22 cellular contexts compared by ENCODE assay signal in genomic region chrX:24391843-24392242, GRCh38. TPM values are rescaled to one million over a fixed set of nuclear protein-coding genes. Genes with fewer than 3 reads are reported as not detected.
DNase-seq lines count a peak whose midpoint lies in the region; ATAC-seq, FAIRE-seq and TF ChIP-seq lines count a peak whose summit lies in the region.
"Had no signal": no experiment of that assay in that cellular context is flagged by ENCODE, and none has a peak within 500 bp of the region (broad histone marks: within the 10 kb centered on the region; RNA-seq: fewer than 3 reads in every experiment).

No MANE protein-coding gene starts in this region.

- no peak for FAIRE-seq in HepG2 (lab: Jason Lieb, UNC)
- FAIRE-seq: GM12891, GM18507 had no signal

- H3K4me3 ChIP-seq in HepG2 (replicated peaks in 1 of 3; ENCODE audit: insufficient read depth in 1 of 3, low read depth in 2 of 3, low read length in 3 of 3) = no peak overlapping the region
- no peak overlapping the region for H3K4me3 ChIP-seq in right lobe of liver
- no peak overlapping the region for H3K4me3 ChIP-seq in neural progenitor cell

- H3K4me1 ChIP-seq in HepG2 (ENCODE audit: insufficient read depth, low read length) = peaks cover 8% of the 10 kb centered on the region
- no peaks in the 10 kb centered on the region for H3K4me1 ChIP-seq in right lobe of liver
- H3K4me1 ChIP-seq in neural progenitor cell = no peaks in the 10 kb centered on the region

- ATAC-seq in Right ventricle myocardium superior (ENCODE audit: poor library complexity) (peak; percentile 62), HepG2 (no peak), right lobe of liver (no peak)

- no peaks in the 10 kb centered on the region for H3K36me3 ChIP-seq in HepG2 (replicated peaks in 1 of 2; ENCODE audit: control insufficient read depth in 1 of 2, insufficient read depth in 2 of 2, low read length in 2 of 2)
- H3K36me3 ChIP-seq in right lobe of liver = no peaks in the 10 kb centered on the region
- no peaks in the 10 kb centered on the region for H3K36me3 ChIP-seq in neural progenitor cell

- DNase-seq in Right ventricle myocardium superior (no peak), cardiac septum (ENCODE audit: low spot score) (no peak), HepG2 (ENCODE audit: low spot score) (no peak), right lobe of liver (no peak), neural progenitor cell (ENCODE audit: low spot score) (no peak), NOMO-1 treated with DMSO at 0.1 percent for 48 hours (lab: John Stamatoyannopoulos, UW; ENCODE audit: unreplicated experiment) (no peak)
- DNase-seq: C1 segment of cervical spinal cord; Calu3; CD4-positive, alpha-beta memory T cell; COR-L47; DMS79 treated with DMSO at 0.1 percent for 48 hours; GF-D8; GOT3; H7; HCEC 1CT had no signal

- H3K27me3 ChIP-seq in HepG2 (ENCODE audit: control insufficient read depth in 1 of 2, insufficient read depth in 2 of 2, low read length in 2 of 2) = no peaks in the 10 kb centered on the region
- H3K27me3 ChIP-seq in right lobe of liver = no peaks in the 10 kb centered on the region
- no peaks in the 10 kb centered on the region for H3K27me3 ChIP-seq in neural progenitor cell

- no peak for TF ChIP-seq POLR2A in HepG2 (IDR thresholded peaks at IDR 0.05; ENCODE audit: insufficient read depth in 1 of 2, low read depth in 2 of 2, low read length in 2 of 2)
- no peak for TF ChIP-seq POLR2A in right lobe of liver (IDR thresholded peaks at IDR 0.05)

- H3K9me3 ChIP-seq in HepG2 (ENCODE audit: low read length) = no peaks in the 10 kb centered on the region
- no peaks in the 10 kb centered on the region for H3K9me3 ChIP-seq in right lobe of liver
- H3K9me3 ChIP-seq in neural progenitor cell (ENCODE audit: low read depth) = no peaks in the 10 kb centered on the region

- no peaks in the 10 kb centered on the region for H4K20me1 ChIP-seq in HepG2 (ENCODE audit: insufficient read depth, low read length)
- H4K20me1 ChIP-seq in neural progenitor cell (ENCODE audit: low read depth) = no peaks in the 10 kb centered on the region

- no peaks in the 10 kb centered on the region for H3K36me3 Mint-ChIP-seq in neural progenitor cell
- H3K36me3 Mint-ChIP-seq: CD4-positive, alpha-beta memory T cell had no signal

- peak overlapping the region; percentile 30 for H3K27ac Mint-ChIP-seq in neural progenitor cell

- no peaks in the 10 kb centered on the region for H3K79me2 ChIP-seq in HepG2 (ENCODE audit: insufficient read depth, low read length)
- no peaks in the 10 kb centered on the region for H3K79me2 ChIP-seq in neural progenitor cell (ENCODE audit: low read depth)

- H2AFZ ChIP-seq in HepG2 (ENCODE audit: low read length) (no peak overlapping the region), neural progenitor cell (replicated peaks) (no peak overlapping the region)

- in situ Hi-C loops in HepG2 (cut with HindIII; ENCODE audit: extremely low pct_ligation_motif_present, low pct_unique_long_range_greater_than_20kb) = loop anchor here (10.0 kb wide), 1 partner anchor 103 kb away; no protein-coding TSS in a partner anchor

- intact Hi-C loops in Right ventricle myocardium superior (cut with DNase I) = no loop called here
- intact Hi-C loops in cardiac septum (cut with DNase I) = no loop called here
- intact Hi-C loops in HepG2 (cut with micrococcal nuclease; ENCODE audit: unreplicated experiment) = loop anchor here (10.0 kb wide), 1 partner anchor 137 kb away; no protein-coding TSS in a partner anchor
- intact Hi-C loops in right lobe of liver (cut with DNase I) = loop anchor here in 1 of 2 donors (10.0 kb wide), 1 partner anchor 113 kb away; no protein-coding TSS in a partner anchor

- peaks cover 18% of the 10 kb centered on the region for H3K27me3 Mint-ChIP-seq in neural progenitor cell (ENCODE audit: insufficient read depth, low read depth)

- peak overlapping the region; percentile 36 for H3K4me2 ChIP-seq in HepG2 (ENCODE audit: low read depth, low read length)
- no peak overlapping the region for H3K4me2 ChIP-seq in neural progenitor cell

- 56% methylated on average over 3 of the region's 3 CpGs for WGBS in HepG2 (ENCODE audit: low lambda C conversion rate)
- 48% methylated on average over 3 of the region's 3 CpGs for WGBS in right lobe of liver (ENCODE audit: insufficient coverage, low coverage, low lambda C conversion rate, missing lambda C conversion rate)

- H3K27ac ChIP-seq in HepG2 (ENCODE audit: extremely low read length, insufficient read depth, low read length) (no peak overlapping the region), right lobe of liver (no peak overlapping the region), neural progenitor cell (no peak overlapping the region)

- no peaks in the 10 kb centered on the region for H3K4me1 Mint-ChIP-seq in neural progenitor cell

- CTCF ChIA-PET in HepG2 (lab: Yijun Ruan, JAX; ENCODE audit: low intra/inter-chr PET ratio, low total read pairs) = no interaction called here

- TF ChIP-seq CTCF in HepG2 (CRISPR knock-in tag; IDR thresholded peaks at IDR 0.05) = no peak
- no peak for TF ChIP-seq CTCF in right lobe of liver (IDR thresholded peaks at IDR 0.05)
- no peak for TF ChIP-seq CTCF in neural progenitor cell (IDR thresholded peaks at IDR 0.05)

- no peak overlapping the region for H3K9ac ChIP-seq in HepG2 (ENCODE audit: insufficient read depth, low read depth, low read length)
- H3K9ac ChIP-seq in neural progenitor cell = no peak overlapping the region

- POLR2A ChIA-PET in HepG2 (lab: Yijun Ruan, JAX) = no interaction called here

- no peaks in the 10 kb centered on the region for H3F3A ChIP-seq in neural progenitor cell (ENCODE audit: low read depth)

- BruUV-seq in HepG2 (replicated peaks; lab: Mats Ljungman, UMichigan) = no TSS peak

- no peak overlapping the region for H3K4me3 Mint-ChIP-seq in neural progenitor cell
- H3K4me3 Mint-ChIP-seq: CD4-positive, alpha-beta memory T cell had no signal

- TF ChIP-seq EP300 in HepG2 (IDR thresholded peaks at IDR 0.05; ENCODE audit: low read depth in 2 of 2, low read length in 2 of 2) = no peak
- TF ChIP-seq EP300 in HepG2 (CRISPR knock-in tag; IDR thresholded peaks at IDR 0.05; ENCODE audit: borderline replicate concordance) = no peak

- no peaks in the 10 kb centered on the region for H3K9me3 Mint-ChIP-seq in neural progenitor cell
- H3K9me3 Mint-ChIP-seq: CD4-positive, alpha-beta memory T cell had no signal

- no peak for TF ChIP-seq RAD21 in HepG2 (CRISPR knock-in tag; IDR thresholded peaks at IDR 0.05)

TF ChIP-seq in HepG2, 621 proteins besides CTCF, POLR2A, EP300 and RAD21:
- no peak for TF ChIP-seq SATB2 (CRISPR knock-in tag; IDR thresholded peaks at IDR 0.05)

RNA-seq across cellular contexts. Expression of gene SUPT20HL1, which starts 31.4 kb away (rescaled TPM):
- total RNA-seq in Right ventricle myocardium superior = not detected
- total RNA-seq in cardiac septum = not detected
- not detected in 2 replicates for total RNA-seq in HepG2 (2016; rRNA removed; fragmentation: Illumina TruSeq; extraction: Trizol)
- total RNA-seq in HepG2 (2016; cell fraction: cytosol; rRNA removed; fragmentation: Illumina TruSeq; extraction: Trizol; ENCODE audit: low read depth) = not detected in 2 replicates
- not detected in 2 replicates for total RNA-seq in HepG2 (2016; cell fraction: insoluble cytoplasmic fraction; rRNA removed; fragmentation: Illumina TruSeq; extraction: Trizol)
- total RNA-seq in HepG2 (2016; cell fraction: membrane; rRNA removed; fragmentation: Illumina TruSeq; extraction: Trizol) = not detected in 2 replicates
- total RNA-seq in HepG2 (2016; cell fraction: nucleus; rRNA removed; fragmentation: Illumina TruSeq; extraction: Trizol) = not detected in 2 replicates
- polyA plus RNA-seq in HepG2 (2011; rRNA removed) = not detected in 2 replicates
- not detected in 2 replicates for polyA plus RNA-seq in HepG2 (2011; cell fraction: cytosol; rRNA removed)
- not detected in 2 replicates for polyA plus RNA-seq in HepG2 (2011; cell fraction: nucleus; rRNA removed)
- polyA plus RNA-seq in HepG2 (2012) = not detected in 2 replicates
- polyA plus RNA-seq in HepG2 (2016; cell fraction: cytosol; fragmentation: Illumina TruSeq; extraction: Trizol; ENCODE audit: low read depth) = not detected in 2 replicates
- not detected in 2 replicates for polyA plus RNA-seq in HepG2 (2016; cell fraction: insoluble cytoplasmic fraction; fragmentation: Illumina TruSeq; extraction: Trizol; ENCODE audit: low read depth)
- not detected in 2 replicates for polyA plus RNA-seq in HepG2 (2016; cell fraction: membrane; fragmentation: Illumina TruSeq; extraction: Trizol; ENCODE audit: low read depth)
- polyA plus RNA-seq in HepG2 (2016; cell fraction: nucleus; fragmentation: Illumina TruSeq; extraction: Trizol; ENCODE audit: insufficient read depth, low read depth) = not detected in 2 replicates
- polyA minus RNA-seq in HepG2 (2011; rRNA and poly(A)+ RNA removed; ENCODE audit: low replicate concordance) = not detected in 2 replicates
- polyA minus RNA-seq in HepG2 (2011; cell fraction: cytosol; rRNA and poly(A)+ RNA removed) = not detected in 2 replicates
- not detected in 2 replicates for polyA minus RNA-seq in HepG2 (2011; cell fraction: nucleus; rRNA and poly(A)+ RNA removed)
- total RNA-seq in right lobe of liver = not detected
- not detected in 2 replicates for total RNA-seq in neural progenitor cell (ENCODE audit: low replicate concordance)
- total RNA-seq: A172; A673; Calu3; CD4-positive, alpha-beta memory T cell; Daoy; G401; H7 had no signal
- polyA plus RNA-seq: BJ; CD4-positive, alpha-beta memory T cell had no signal
